ENCODE assay signal across 1 cellular context in the genomic region with DNA sequence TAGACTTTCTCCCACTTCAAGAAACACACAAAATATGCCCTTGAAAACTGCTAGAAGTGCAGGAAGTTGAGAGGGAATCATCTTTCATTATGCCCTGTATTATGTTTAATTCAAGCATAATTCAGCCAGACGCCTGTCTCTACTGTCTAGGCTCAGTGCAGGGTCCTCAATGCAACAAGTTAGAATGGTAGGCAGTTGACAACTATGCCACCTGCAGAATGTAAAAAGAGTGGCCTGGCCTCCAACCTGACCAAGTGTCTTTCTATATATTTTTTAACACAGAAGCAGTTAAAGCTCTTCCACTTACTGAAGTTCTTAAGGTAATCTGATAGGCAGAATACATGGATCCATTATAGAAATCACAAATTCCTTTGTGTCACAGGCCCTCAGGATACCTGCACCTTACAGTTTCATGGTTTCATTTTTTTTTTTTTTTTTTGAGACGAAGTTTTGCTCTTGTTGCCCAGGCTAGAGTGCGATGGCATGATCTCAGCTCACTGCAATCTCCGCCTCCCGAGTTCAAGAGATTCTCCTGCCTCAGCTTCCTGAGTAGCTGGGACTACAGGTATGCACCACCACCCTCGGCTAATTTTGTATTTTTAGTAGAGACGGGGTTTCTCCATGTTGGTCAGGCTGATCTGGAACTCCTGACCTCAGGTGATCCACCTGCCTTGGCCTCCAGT.
TF ChIP-seq lines count a peak whose summit lies in the region.

No MANE protein-coding gene starts in this region.

TF ChIP-seq in SK-N-SH, 30 proteins besides CTCF, POLR2A, EP300 and RAD21:
- TF ChIP-seq, protein P1, sequence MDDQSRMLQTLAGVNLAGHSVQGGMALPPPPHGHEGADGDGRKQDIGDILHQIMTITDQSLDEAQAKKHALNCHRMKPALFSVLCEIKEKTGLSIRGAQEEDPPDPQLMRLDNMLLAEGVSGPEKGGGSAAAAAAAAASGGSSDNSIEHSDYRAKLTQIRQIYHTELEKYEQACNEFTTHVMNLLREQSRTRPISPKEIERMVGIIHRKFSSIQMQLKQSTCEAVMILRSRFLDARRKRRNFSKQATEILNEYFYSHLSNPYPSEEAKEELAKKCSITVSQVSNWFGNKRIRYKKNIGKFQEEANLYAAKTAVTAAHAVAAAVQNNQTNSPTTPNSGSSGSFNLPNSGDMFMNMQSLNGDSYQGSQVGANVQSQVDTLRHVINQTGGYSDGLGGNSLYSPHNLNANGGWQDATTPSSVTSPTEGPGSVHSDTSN (IDR thresholded peaks at IDR 0.05) = 0 out of 2 replicates have a peak, but pooled peaks have one; percentile 5
